26 cellular contexts compared by ENCODE assay signal in genomic region chr11:58844600-58844999, GRCh38. TPM values are rescaled to one million over a fixed set of nuclear protein-coding genes. Genes with fewer than 3 reads are reported as not detected.
"Had no signal": no experiment of that assay in that cellular context is flagged by ENCODE, and none has a peak within 500 bp of the region (broad histone marks: within the 10 kb centered on the region; RNA-seq: fewer than 3 reads in every experiment).

Gene GLYATL2, minus strand, starts transcription at chr11:58844704. Its CDS starts 5,092 bp downstream, at chr11:58839612.

- DNase-seq: colonic mucosa; dermis blood vessel endothelial cell; endodermal cell; erythroblast; heart left ventricle; hippocampal formation; left colon; left ventricle myocardium superior; mesendoderm; naive thymus-derived CD8-positive, alpha-beta T cell; psoas muscle; retina; right lobe of liver; stimulated activated CD4-positive, alpha-beta T cell treated with anti-CD3 and anti-CD28 coated beads, Interleukin-4, amount 100 ng/mL, for 1 hour; stimulated activated CD8-positive, alpha-beta memory T cell treated with anti-CD3 and anti-CD28 coated beads, Interleukin-4, amount 100 ng/mL, for 48 hours; stimulated activated naive CD8-positive, alpha-beta T cell treated with anti-CD3 and anti-CD28 coated beads, Interleukin-15, amount 100 ng/mL, for 72 hours; transverse colon had no signal

- H3K36me3 ChIP-seq: colonic mucosa, heart left ventricle, neutrophil, right lobe of liver, thoracic aorta, transverse colon had no signal

- FAIRE-seq: endothelial cell of umbilical vein, frontal cortex had no signal

- H3K27ac ChIP-seq: colonic mucosa, heart left ventricle, neutrophil, psoas muscle, right lobe of liver, thoracic aorta, transverse colon had no signal

- H3K27me3 ChIP-seq: colonic mucosa, heart left ventricle, right lobe of liver, transverse colon had no signal

- ATAC-seq: heart left ventricle; left colon; left ventricle myocardium superior; naive thymus-derived CD8-positive, alpha-beta T cell; psoas muscle; right lobe of liver; stimulated activated memory B cell treated with anti-CD40 and anti-IgM and Interleukin-4, amounts not matched to agents 10 μg/mL and 1 μg/mL and 100 μg/mL, for 72 hours; stimulated activated naive CD8-positive, alpha-beta T cell treated with anti-CD3 and anti-CD28 coated beads, Interleukin-15, amount 100 ng/mL, for 72 hours had no signal

- H3K4me3 ChIP-seq: colonic mucosa, heart left ventricle, lung, psoas muscle, right lobe of liver, thoracic aorta, transverse colon had no signal

- H3K9me3 ChIP-seq: colonic mucosa, heart left ventricle, neutrophil, psoas muscle, right lobe of liver, thoracic aorta, transverse colon had no signal

- H3K4me1 ChIP-seq: colonic mucosa, heart left ventricle, psoas muscle, right lobe of liver, transverse colon had no signal

RNA-seq across cellular contexts. Expression of gene GLYATL2, which starts in this region (rescaled TPM):
- total RNA-seq: dermis blood vessel endothelial cell; endothelial cell of umbilical vein; glomerular endothelial cell; left colon; naive thymus-derived CD8-positive, alpha-beta T cell; psoas muscle; right lobe of liver; subcutaneous adipose tissue; thoracic aorta; transverse colon had no signal
- polyA plus RNA-seq: endothelial cell of umbilical vein; naive thymus-derived CD8-positive, alpha-beta T cell; neural cell; psoas muscle had no signal
